In the genomic region with DNA sequence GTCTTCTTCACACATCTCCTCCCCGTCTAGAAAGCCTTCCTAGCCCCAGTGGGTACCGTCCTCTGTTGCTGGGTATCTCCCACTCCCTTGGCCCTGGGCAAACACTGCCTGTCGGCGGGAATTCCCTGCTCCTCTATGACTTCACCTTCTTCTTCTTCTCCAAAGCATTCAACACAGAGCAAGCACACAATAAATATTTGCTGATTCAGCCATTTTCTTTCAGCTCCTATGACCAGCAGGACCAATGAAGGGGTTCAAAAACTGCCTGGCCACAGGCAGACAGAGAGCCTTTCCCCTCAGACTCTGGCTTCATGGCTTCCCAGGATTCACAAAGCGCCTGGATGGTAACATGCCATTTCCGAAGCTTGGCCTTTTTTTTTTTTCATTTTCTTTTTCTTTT, we compare ENCODE assay signal across 19 cellular contexts. TPM values are rescaled to one million over a fixed set of nuclear protein-coding genes. Genes with fewer than 3 reads are reported as not detected.
DNase-seq lines count a peak whose midpoint lies in the region; ATAC-seq, FAIRE-seq and TF ChIP-seq lines count a peak whose summit lies in the region.
"Had no signal": no experiment of that assay in that cellular context is flagged by ENCODE, and none has a peak within 500 bp of the region (broad histone marks: within the 10 kb centered on the region; RNA-seq: fewer than 3 reads in every experiment).

No MANE protein-coding gene starts in this region.

- H2BK5ac ChIP-seq in IMR-90 (ENCODE audit: low read depth, low read length, poor library complexity, severe bottlenecking) = no peak overlapping the region

- H3K23ac ChIP-seq in IMR-90 (ENCODE audit: low read depth, low read length) = no peak overlapping the region

- DNase-seq in A549 (ENCODE audit: low read depth in 1 of 2, low spot score in 1 of 2) = no peak
- DNase-seq in IMR-90 = no peak
- DNase-seq in progenitor cell of endocrine pancreas (ENCODE audit: low spot score, unreplicated experiment) = no peak
- DNase-seq in ovary = no peak
- DNase-seq: 8988T; C1 segment of cervical spinal cord; Calu3; CD4-positive, alpha-beta memory T cell; COR-L47; DMS153; DND-41; GOT3; H7; HCEC 1CT had no signal

- H3K9me1 ChIP-seq in IMR-90 (ENCODE audit: insufficient read depth, low read length) = 0 out of 2 replicates have a peak, but pooled peaks cover 8% of the 10 kb centered on the region

- H4K8ac ChIP-seq in IMR-90 (ENCODE audit: low read depth in 2 of 2, low read length in 2 of 2) = no peak overlapping the region

- no peaks in the 10 kb centered on the region for H4K20me1 ChIP-seq in IMR-90 (ENCODE audit: insufficient read depth, low read length)

- no peak overlapping the region for H2AK9ac ChIP-seq in IMR-90 (replicated peaks; ENCODE audit: low read depth, low read length, poor library complexity)

- ATAC-seq in A549 (no peak), IMR-90 (ENCODE audit: low read depth) (no peak), HG03135 (IDR thresholded peaks at IDR 0.05; ENCODE audit: unreplicated experiment) (no peak), GM21447 (IDR thresholded peaks at IDR 0.05; ENCODE audit: unreplicated experiment) (no peak)

- intact Hi-C loops in IMR-90 (cut with micrococcal nuclease) = no loop called here
- intact Hi-C loops in dendritic cell treated with granulocyte-macrophage colony-stimulating factor and Interleukin-4, amounts not matched to agents 40 ng/mL and 50 ng/mL, for 4 days (cut with micrococcal nuclease) = no loop called here
- intact Hi-C loops in ovary (cut with DNase I) = no loop called here

- H3K27me3 Mint-ChIP-seq in dendritic cell treated with granulocyte-macrophage colony-stimulating factor and Interleukin-4, amounts not matched to agents 40 ng/mL and 50 ng/mL, for 4 days = peaks cover 29% of the 10 kb centered on the region
- peaks cover 8% of the 10 kb centered on the region for H3K27me3 Mint-ChIP-seq in progenitor cell of endocrine pancreas

- TF ChIP-seq CTCF in A549 (IDR thresholded peaks at IDR 0.05) (no peak), IMR-90 (conservative IDR thresholded peaks at IDR 0.05; ENCODE audit: low read depth, low read length) (no peak), progenitor cell of endocrine pancreas (IDR thresholded peaks at IDR 0.05; ENCODE audit: unreplicated experiment) (no peak), ovary (IDR thresholded peaks at IDR 0.05) (no peak)

- H3K4me3 Mint-ChIP-seq in dendritic cell treated with granulocyte-macrophage colony-stimulating factor and Interleukin-4, amounts not matched to agents 40 ng/mL and 50 ng/mL, for 4 days = no peak overlapping the region
- no peak overlapping the region for H3K4me3 Mint-ChIP-seq in progenitor cell of endocrine pancreas (ENCODE audit: low read depth)
- H3K4me3 Mint-ChIP-seq: CD4-positive, alpha-beta memory T cell had no signal

- no peak overlapping the region for H4K91ac ChIP-seq in IMR-90 (ENCODE audit: insufficient read depth, low read depth, low read length)

- H3K36me3 ChIP-seq in IMR-90 (ENCODE audit: control insufficient read depth, insufficient read depth, low read length) (no peaks in the 10 kb centered on the region), ovary (no peaks in the 10 kb centered on the region)

- H3K9me3 ChIP-seq in A549 (no peaks in the 10 kb centered on the region), IMR-90 (ENCODE audit: control insufficient read depth, insufficient read depth, low read length) (no peaks in the 10 kb centered on the region), ovary (no peaks in the 10 kb centered on the region)

- no peak overlapping the region for H3K4ac ChIP-seq in IMR-90 (ENCODE audit: low read depth, low read length)

- H2AK5ac ChIP-seq in IMR-90 (ENCODE audit: low read depth, low read length) = no peak overlapping the region

- dilution Hi-C loops in IMR-90 (cut with HindIII; ENCODE audit: low sequenced_read_pairs, unreplicated experiment) = no loop called here

- peaks cover 22% of the 10 kb centered on the region for H3K4me1 Mint-ChIP-seq in dendritic cell treated with granulocyte-macrophage colony-stimulating factor and Interleukin-4, amounts not matched to agents 40 ng/mL and 50 ng/mL, for 4 days (ENCODE audit: low read depth)
- peaks cover 2% of the 10 kb centered on the region for H3K4me1 Mint-ChIP-seq in progenitor cell of endocrine pancreas (ENCODE audit: low read depth)
- H3K4me1 Mint-ChIP-seq: CD4-positive, alpha-beta memory T cell had no signal

- no peak overlapping the region for H3K14ac ChIP-seq in IMR-90 (replicated peaks; ENCODE audit: low read depth, low read length)

- H2BK15ac ChIP-seq in IMR-90 (ENCODE audit: low read depth, low read length) = no peak overlapping the region

- H4K5ac ChIP-seq in IMR-90 (ENCODE audit: low read depth, low read length) = no peak overlapping the region

- peak overlapping the region; percentile 79 for H3K27ac Mint-ChIP-seq in dendritic cell treated with granulocyte-macrophage colony-stimulating factor and Interleukin-4, amounts not matched to agents 40 ng/mL and 50 ng/mL, for 4 days
- H3K27ac Mint-ChIP-seq in progenitor cell of endocrine pancreas = peak overlapping the region; percentile 57

- H3K79me1 ChIP-seq in IMR-90 (ENCODE audit: low read depth in 1 of 2, low read length in 2 of 2) = no peaks in the 10 kb centered on the region

- no peaks in the 10 kb centered on the region for H3K9me3 Mint-ChIP-seq in dendritic cell treated with granulocyte-macrophage colony-stimulating factor and Interleukin-4, amounts not matched to agents 40 ng/mL and 50 ng/mL, for 4 days
- no peaks in the 10 kb centered on the region for H3K9me3 Mint-ChIP-seq in progenitor cell of endocrine pancreas (ENCODE audit: low read depth)
- H3K9me3 Mint-ChIP-seq: CD4-positive, alpha-beta memory T cell had no signal

- FAIRE-seq in A549 (lab: Jason Lieb, UNC) = no peak
- FAIRE-seq: G401.6, GM12892 had no signal

- H2BK20ac ChIP-seq in IMR-90 (ENCODE audit: low read depth, low read length) = no peak overlapping the region

- 91% methylated on average over 6 of the region's 6 CpGs for WGBS in A549 (ENCODE audit: missing lambda C conversion rate)
- WGBS in IMR-90 (ENCODE audit: extremely low coverage in 2 of 2, insufficient read length in 1 of 2), 2 experiments = 93% methylated on average over 2 of the region's 6 CpGs; no CpG with 5 or more reads in 1 of the 2 experiments
- 88 to 90% (median 90%) methylated on average over 6 of the region's 6 CpGs for WGBS in ovary, 3 donors

- no peak overlapping the region for H3K56ac ChIP-seq in IMR-90 (ENCODE audit: extremely low read depth, insufficient read depth, low read length)

- H2BK120ac ChIP-seq in IMR-90 (ENCODE audit: low read depth, low read length) = no peak overlapping the region

- H3K9ac ChIP-seq in IMR-90 (ENCODE audit: low read depth, low read length) = no peak overlapping the region

- H3K4me1 ChIP-seq in A549 (0 out of 3 replicates have a peak, but pooled peaks cover 4% of the 10 kb centered on the region), IMR-90 (ENCODE audit: control insufficient read depth, insufficient read depth, low read length) (peaks cover 3% of the 10 kb centered on the region), ovary (ENCODE audit: insufficient read depth) (no peaks in the 10 kb centered on the region)

- no peak overlapping the region for H3K4me3 ChIP-seq in A549
- no peak overlapping the region for H3K4me3 ChIP-seq in IMR-90 (ENCODE audit: insufficient read depth, low read depth, low read length)
- no peak overlapping the region for H3K4me3 ChIP-seq in ovary

- in situ Hi-C loops in IMR-90 (cut with MboI; ENCODE audit: low sequenced_read_pairs) = no loop called here

- CTCF ChIA-PET in A549 (lab: Yijun Ruan, JAX) = interaction anchor here (1.1 to 1.4 kb wide), 2 partner anchors 44 to 85 kb away, joined by 3 to 5 read pairs; no protein-coding TSS in a partner anchor
- CTCF ChIA-PET in IMR-90 (lab: Yijun Ruan, JAX) = no interaction called here

- H3K18ac ChIP-seq in IMR-90 (ENCODE audit: low read depth, low read length) = no peak overlapping the region

- H3K27me3 ChIP-seq in IMR-90 (ENCODE audit: control insufficient read depth, insufficient read depth, low read length) (no peaks in the 10 kb centered on the region), ovary (no peaks in the 10 kb centered on the region)

- TF ChIP-seq RAD21 in A549 (conservative IDR thresholded peaks at IDR 0.05 in 1 of 2, IDR thresholded peaks at IDR 0.05 in 1 of 2) = no peak
- no peak for TF ChIP-seq RAD21 in IMR-90 (IDR thresholded peaks at IDR 0.05; ENCODE audit: low read length)

- H3K4me2 ChIP-seq in A549 (no peak overlapping the region), IMR-90 (ENCODE audit: low read depth, low read length) (no peak overlapping the region)

- POLR2A ChIA-PET in A549 (lab: Yijun Ruan, JAX) = no interaction called here
- POLR2A ChIA-PET in IMR-90 (lab: Charles Lee; ENCODE audit: unreplicated experiment) = no interaction called here

- H3K27ac ChIP-seq in A549 (no peak overlapping the region), IMR-90 (ENCODE audit: insufficient read depth, low read length) (no peak overlapping the region), ovary (no peak overlapping the region)

- no peak for TF ChIP-seq POLR2A in A549 (IDR thresholded peaks at IDR 0.05; ENCODE audit: low read length)
- no peak for TF ChIP-seq POLR2A in IMR-90 (IDR thresholded peaks at IDR 0.05; ENCODE audit: low read depth, low read length)
- TF ChIP-seq POLR2A in ovary (IDR thresholded peaks at IDR 0.05) = no peak

- no TSS peak for BruUV-seq in IMR-90 (replicated peaks; lab: Mats Ljungman, UMichigan)

- TF ChIP-seq EP300 in A549 (IDR thresholded peaks at IDR 0.05) (no peak), ovary (IDR thresholded peaks at IDR 0.05) (no peak)

- H3K36me3 Mint-ChIP-seq in dendritic cell treated with granulocyte-macrophage colony-stimulating factor and Interleukin-4, amounts not matched to agents 40 ng/mL and 50 ng/mL, for 4 days (ENCODE audit: low read depth) = no peaks in the 10 kb centered on the region
- H3K36me3 Mint-ChIP-seq in progenitor cell of endocrine pancreas (ENCODE audit: insufficient read depth) = no peaks in the 10 kb centered on the region
- H3K36me3 Mint-ChIP-seq: CD4-positive, alpha-beta memory T cell had no signal

- no peak overlapping the region for H2AFZ ChIP-seq in IMR-90 (replicated peaks; ENCODE audit: low read length, poor library complexity)

TF ChIP-seq in A549, 52 proteins besides CTCF, POLR2A, EP300 and RAD21 (continues in another document):
- no peak for TF ChIP-seq RFX5 (IDR thresholded peaks at IDR 0.05)

TF ChIP-seq in IMR-90, 13 proteins besides CTCF, POLR2A, EP300 and RAD21 (continues in another document):
- no peak for TF ChIP-seq CEBPB (IDR thresholded peaks at IDR 0.05; ENCODE audit: low read depth, low read length)

RNA-seq across cellular contexts. Expression of a gene that starts 53.2 kb away (rescaled TPM):
- polyA plus RNA-seq in A549 (2011; rRNA removed) (6.2 and 6.9 TPM in 2 replicates), A549 (2017; fragmentation: RNase III; extraction: RNeasy Plus Mini Kit Qiagen cat#74134 plus additional on column Dnase treatment) (7.6 to 9.4 TPM (median 8.7 TPM) in 3 replicates), IMR-90 (2012; rRNA removed) (12.5 and 13.5 TPM in 2 replicates), ovary (10 to 100 TPM; 15.1 to 17.8 TPM)
- polyA plus RNA-seq in A549 (2012; cell fraction: cytosol; rRNA removed) = 6.0 and 10.4 TPM in 2 replicates
- polyA plus RNA-seq in A549 (2012; cell fraction: nucleus; rRNA removed) = 17.4 and 20.0 TPM in 2 replicates
- polyA minus RNA-seq in A549 (2011; rRNA and poly(A)+ RNA removed) = 13.4 and 15.3 TPM in 2 replicates
- total RNA-seq in IMR-90 (2012; rRNA removed) (5.4 and 5.6 TPM in 2 replicates), progenitor cell of endocrine pancreas (4.9 and 6.9 TPM in 2 replicates), ovary (10 to 100 TPM; 10.7 to 31.3 (median 25.8) TPM)
- polyA plus RNA-seq in IMR-90 (2012; cell fraction: cytosol; rRNA removed) = 7.6 and 15.1 TPM in 2 replicates
- 16.3 and 19.4 TPM in 2 replicates for polyA plus RNA-seq in IMR-90 (2012; cell fraction: nucleus; rRNA removed; ENCODE audit: low replicate concordance)
